Comparison of ENCODE assay signal across 10 cellular contexts in the genomic region with DNA sequence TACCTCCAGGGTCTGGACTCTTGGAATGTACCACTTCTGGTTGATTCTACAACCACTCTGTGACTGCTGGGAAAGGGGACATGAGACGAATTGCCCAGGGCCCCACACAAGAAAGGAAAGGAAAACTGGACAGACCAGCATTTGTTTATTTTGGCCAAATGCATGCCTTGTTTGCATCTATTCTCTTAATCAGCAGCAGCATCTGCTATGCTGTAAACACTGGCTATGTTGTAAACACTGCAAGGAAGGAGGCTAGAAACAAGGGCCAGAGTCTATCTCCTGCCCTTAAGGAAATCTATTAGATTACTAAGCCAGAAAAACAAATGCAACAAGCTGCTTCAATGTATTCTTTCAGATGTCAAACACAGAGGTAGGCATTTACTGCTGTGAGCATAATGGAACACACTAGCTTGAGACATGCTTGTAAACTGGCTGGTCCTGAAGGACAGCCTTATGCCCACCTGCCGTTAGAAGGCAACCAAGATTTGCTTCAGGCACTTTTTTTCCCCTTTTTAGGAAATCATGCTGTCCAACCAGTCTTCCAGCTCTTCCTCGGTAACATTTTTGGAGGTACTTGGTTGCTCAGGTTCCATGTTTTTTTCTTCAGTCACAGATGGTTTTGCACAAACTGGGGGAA.
"Had no signal": no experiment of that assay in that cellular context is flagged by ENCODE, and none has a peak within 500 bp of the region (broad histone marks: within the 10 kb centered on the region; RNA-seq: fewer than 3 reads in every experiment).

No MANE protein-coding gene starts in this region.

- H3K27ac ChIP-seq: left lung, suprapubic skin had no signal

- H3K4me3 ChIP-seq: left lung, suprapubic skin had no signal

- DNase-seq: activated CD4-positive, alpha-beta T cell treated with anti-CD3 and anti-CD28 coated beads, Interleukin-2, amount 10 ng/mL, durations not matched to agents 7 days and 5 days; activated naive CD4-positive, alpha-beta T cell treated with Interleukin-2 at 50 U/mL for 16 hours; anterior cingulate cortex; dermis blood vessel endothelial cell; effector memory CD8-positive, alpha-beta T cell; left lung; occipital lobe; right cardiac atrium; SW 1271 had no signal

- H3K4me1 ChIP-seq: suprapubic skin had no signal

- H3K9me3 ChIP-seq: left lung, suprapubic skin had no signal

- H3K27me3 ChIP-seq: left lung, suprapubic skin had no signal
